Comparison of ENCODE assay signal across 1 cellular context in genomic region chr10:14569274-14570060, GRCh38.
TF ChIP-seq lines count a peak whose summit lies in the region.

No MANE protein-coding gene starts in this region.

TF ChIP-seq in IMR-90, 13 proteins besides CTCF, POLR2A, EP300 and RAD21 (continued from another document):
- TF ChIP-seq ELK1 (IDR thresholded peaks at IDR 0.05; ENCODE audit: borderline replicate concordance, low read depth, low read length) (no peak), RCOR1 (IDR thresholded peaks at IDR 0.05; ENCODE audit: insufficient replicate concordance, low read length) (no peak), CEBPB (IDR thresholded peaks at IDR 0.05; ENCODE audit: low read depth, low read length) (no peak), MAFK (IDR thresholded peaks at IDR 0.05; ENCODE audit: low read depth, low read length) (no peak)
TF ChIP-seq in IMR-90: peak in this region for 0.
